Comparison of ENCODE assay signal across 11 cellular contexts in genomic region chr19:16323532-16323931, GRCh38. TPM values are rescaled to one million over a fixed set of nuclear protein-coding genes. Genes with fewer than 3 reads are reported as not detected.
A peak's percentile ranks its signal among the peaks of the same experiment; 100 is the strongest.
DNase-seq lines count a peak whose midpoint lies in the region; ATAC-seq, FAIRE-seq and TF ChIP-seq lines count a peak whose summit lies in the region.
"Had no signal": no experiment of that assay in that cellular context is flagged by ENCODE, and none has a peak within 500 bp of the region (broad histone marks: within the 10 kb centered on the region; RNA-seq: fewer than 3 reads in every experiment).

No MANE protein-coding gene starts in this region.

- TF ChIP-seq CTCF in A549 (IDR thresholded peaks at IDR 0.05), result no peak
- TF ChIP-seq CTCF in DND-41 (IDR thresholded peaks at IDR 0.05; ENCODE audit: borderline replicate concordance, extremely low read depth, low read length, poor library complexity, severe bottlenecking), result no peak
- TF ChIP-seq CTCF in coronary artery (IDR thresholded peaks at IDR 0.05), result no peak
- TF ChIP-seq CTCF in neural progenitor cell (IDR thresholded peaks at IDR 0.05), result no peak

- ATAC-seq in A549 (no peak), DND-41 (ENCODE audit: insufficient read depth, low read depth) (no peak), GM18505 (IDR thresholded peaks at IDR 0.05; ENCODE audit: unreplicated experiment) (no peak), HG03108 (IDR thresholded peaks at IDR 0.05; ENCODE audit: unreplicated experiment) (no peak)

- H3K9ac ChIP-seq in DND-41 (ENCODE audit: low read depth, low read length) (no peak overlapping the region), neural progenitor cell (no peak overlapping the region)

- peaks cover 4% of the 10 kb centered on the region for H3K4me1 Mint-ChIP-seq in neural progenitor cell

- no peaks in the 10 kb centered on the region for H3K36me3 Mint-ChIP-seq in neural progenitor cell

- FAIRE-seq in A549 (lab: Jason Lieb, UNC) (no peak), H54 (lab: Jason Lieb, UNC) (no peak)
- FAIRE-seq: H1 had no signal

- H3K4me3 ChIP-seq in A549 (no peak overlapping the region), DND-41 (ENCODE audit: low read depth in 1 of 2, low read length in 2 of 2) (no peak overlapping the region), coronary artery (peak overlapping the region; percentile 87), neural progenitor cell (no peak overlapping the region)

- H3K36me3 ChIP-seq in DND-41 (ENCODE audit: insufficient read depth, low read length) (no peaks in the 10 kb centered on the region), neural progenitor cell (no peaks in the 10 kb centered on the region)

- no peaks in the 10 kb centered on the region for H3K79me2 ChIP-seq in DND-41 (ENCODE audit: insufficient read depth, low read length)
- H3K79me2 ChIP-seq in neural progenitor cell (ENCODE audit: low read depth), result no peaks in the 10 kb centered on the region

- H3K4me3 Mint-ChIP-seq in neural progenitor cell, result peak overlapping the region; percentile 71

- TF ChIP-seq RAD21 in A549 (conservative IDR thresholded peaks at IDR 0.05 in 1 of 2, IDR thresholded peaks at IDR 0.05 in 1 of 2), result no peak

- peaks cover 5% of the 10 kb centered on the region; the same call in 1 of the 2 replicates for H4K20me1 ChIP-seq in DND-41 (ENCODE audit: insufficient read depth, low read length)
- peaks cover 35% of the 10 kb centered on the region for H4K20me1 ChIP-seq in neural progenitor cell (ENCODE audit: low read depth)

- H3K27me3 ChIP-seq in DND-41 (ENCODE audit: insufficient read depth, low read length, poor library complexity), result peaks cover 26% of the 10 kb centered on the region
- H3K27me3 ChIP-seq in neural progenitor cell, result peaks cover 92% of the 10 kb centered on the region

- POLR2A ChIA-PET in A549 (lab: Yijun Ruan, JAX), result no interaction called here

- no peak for TF ChIP-seq EP300 in A549 (IDR thresholded peaks at IDR 0.05)

- TF ChIP-seq POLR2A in A549 (IDR thresholded peaks at IDR 0.05; ENCODE audit: low read length) (no peak), GM18505 (IDR thresholded peaks at IDR 0.05; ENCODE audit: borderline replicate concordance, extremely low read depth, insufficient read depth, insufficient read length) (no peak), H54 (IDR thresholded peaks at IDR 0.05; ENCODE audit: low read depth, low read length) (no peak)

- H3K4me1 ChIP-seq in A549, result peaks cover 19% of the 10 kb centered on the region; the same call in 1 of the 3 replicates
- H3K4me1 ChIP-seq in DND-41 (ENCODE audit: insufficient read depth, low read length), result peaks cover 17% of the 10 kb centered on the region
- peaks cover 11% of the 10 kb centered on the region for H3K4me1 ChIP-seq in neural progenitor cell

- peaks cover 41% of the 10 kb centered on the region for H3K27me3 Mint-ChIP-seq in neural progenitor cell (ENCODE audit: insufficient read depth, low read depth)

- H3F3A ChIP-seq in neural progenitor cell (ENCODE audit: low read depth), result peaks cover 12% of the 10 kb centered on the region

- no peak overlapping the region for H3K27ac Mint-ChIP-seq in neural progenitor cell

- H3K4me2 ChIP-seq in A549, result peak overlapping the region; percentile 85; the same call in 2 of the 3 replicates
- H3K4me2 ChIP-seq in DND-41 (ENCODE audit: insufficient read depth, low read length), result peak overlapping the region; percentile 60; the same call in 1 of the 2 replicates
- H3K4me2 ChIP-seq in neural progenitor cell, result no peak overlapping the region

- CTCF ChIA-PET in A549 (lab: Yijun Ruan, JAX), result interaction anchor here (0.6 kb wide), 1 partner anchor 13 kb away, joined by 3 read pairs; no protein-coding TSS in a partner anchor

- H2AFZ ChIP-seq in DND-41 (ENCODE audit: low read depth, low read length) (no peak overlapping the region), neural progenitor cell (replicated peaks) (no peak overlapping the region)

- H3K27ac ChIP-seq in A549, result peak overlapping the region in 1 of 2 experiments; percentile 94; a peak in 2 of 6 replicates
- H3K27ac ChIP-seq in DND-41 (ENCODE audit: low read length), result no peak overlapping the region
- H3K27ac ChIP-seq in coronary artery, result peak overlapping the region; percentile 93 to 95
- no peak overlapping the region for H3K27ac ChIP-seq in neural progenitor cell

- no peak for DNase-seq in A549 (ENCODE audit: low read depth in 1 of 2, low spot score in 1 of 2)
- DNase-seq in DND-41, result no peak
- peak; percentile 82 for DNase-seq in coronary artery (ENCODE audit: low spot score)
- DNase-seq in neural progenitor cell (ENCODE audit: low spot score), result no peak
- DNase-seq in H54 (ENCODE audit: insufficient read length, low spot score), result no peak
- DNase-seq in nucleus accumbens (lab: John Stamatoyannopoulos, UW), result no peak
- DNase-seq: NCI-H226, T-helper 9 cell had no signal

- H3K9me3 ChIP-seq in A549 (no peaks in the 10 kb centered on the region), DND-41 (ENCODE audit: insufficient read depth, low read length, severe bottlenecking) (no peaks in the 10 kb centered on the region), neural progenitor cell (ENCODE audit: low read depth) (no peaks in the 10 kb centered on the region)

- H3K9me3 Mint-ChIP-seq in neural progenitor cell, result no peaks in the 10 kb centered on the region

- whole genome bisulfite sequencing in A549 (ENCODE audit: missing lambda C conversion rate), result 79% methylated on average over 4 of the region's 4 CpGs

TF ChIP-seq in A549, 52 proteins besides CTCF, POLR2A, EP300 and RAD21:
- no peak for TF ChIP-seq ZC3H11A (IDR thresholded peaks at IDR 0.05)
- no peak for TF ChIP-seq POLR2AphosphoS2 (conservative IDR thresholded peaks at IDR 0.05; ENCODE audit: low read length)
- no peak for TF ChIP-seq NR3C1 (IDR thresholded peaks at IDR 0.05)
- no peak for TF ChIP-seq PHF8 (IDR thresholded peaks at IDR 0.05; ENCODE audit: borderline replicate concordance, low read depth)
- TF ChIP-seq HOXB13 (CRISPR knock-in tag; IDR thresholded peaks at IDR 0.05; ENCODE audit: low read depth), result no peak
- TF ChIP-seq EHMT2 (IDR thresholded peaks at IDR 0.05; ENCODE audit: low read depth), result no peak
- no peak for TF ChIP-seq CHD2 (IDR thresholded peaks at IDR 0.05; ENCODE audit: low read length, partially characterized antibody)
- TF ChIP-seq RFX5 (IDR thresholded peaks at IDR 0.05), result no peak
- TF ChIP-seq, protein P1, sequence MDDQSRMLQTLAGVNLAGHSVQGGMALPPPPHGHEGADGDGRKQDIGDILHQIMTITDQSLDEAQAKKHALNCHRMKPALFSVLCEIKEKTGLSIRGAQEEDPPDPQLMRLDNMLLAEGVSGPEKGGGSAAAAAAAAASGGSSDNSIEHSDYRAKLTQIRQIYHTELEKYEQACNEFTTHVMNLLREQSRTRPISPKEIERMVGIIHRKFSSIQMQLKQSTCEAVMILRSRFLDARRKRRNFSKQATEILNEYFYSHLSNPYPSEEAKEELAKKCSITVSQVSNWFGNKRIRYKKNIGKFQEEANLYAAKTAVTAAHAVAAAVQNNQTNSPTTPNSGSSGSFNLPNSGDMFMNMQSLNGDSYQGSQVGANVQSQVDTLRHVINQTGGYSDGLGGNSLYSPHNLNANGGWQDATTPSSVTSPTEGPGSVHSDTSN (IDR thresholded peaks at IDR 0.05), result no peak
- TF ChIP-seq, protein P2, sequence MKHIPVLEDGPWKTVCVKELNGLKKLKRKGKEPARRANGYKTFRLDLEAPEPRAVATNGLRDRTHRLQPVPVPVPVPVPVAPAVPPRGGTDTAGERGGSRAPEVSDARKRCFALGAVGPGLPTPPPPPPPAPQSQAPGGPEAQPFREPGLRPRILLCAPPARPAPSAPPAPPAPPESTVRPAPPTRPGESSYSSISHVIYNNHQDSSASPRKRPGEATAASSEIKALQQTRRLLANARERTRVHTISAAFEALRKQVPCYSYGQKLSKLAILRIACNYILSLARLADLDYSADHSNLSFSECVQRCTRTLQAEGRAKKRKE (CRISPR knock-in tag; IDR thresholded peaks at IDR 0.05; ENCODE audit: low read depth), result no peak
- no peak for TF ChIP-seq HOXB5 (CRISPR knock-in tag; IDR thresholded peaks at IDR 0.05)
- TF ChIP-seq FOXS1 (CRISPR knock-in tag; IDR thresholded peaks at IDR 0.05), result no peak
- TF ChIP-seq SREBF2 (IDR thresholded peaks at IDR 0.05), result no peak
- no peak for TF ChIP-seq NFE2L2 (conservative IDR thresholded peaks at IDR 0.05; ENCODE audit: low read length)
- TF ChIP-seq ELK1 (IDR thresholded peaks at IDR 0.05; ENCODE audit: low read depth, low read length), result no peak
- TF ChIP-seq HOXA7 (CRISPR knock-in tag; IDR thresholded peaks at IDR 0.05), result no peak
- no peak for TF ChIP-seq MAZ (IDR thresholded peaks at IDR 0.05; ENCODE audit: borderline replicate concordance, low read depth, low read length)
TF ChIP-seq in A549: peak in this region for 0.

RNA-seq across cellular contexts. Expression of gene KLF2, which starts 1.1 kb away (rescaled TPM):
- 2.7 and 3.4 TPM in 2 replicates for polyA plus RNA-seq in A549 (2011; rRNA removed)
- 42.8 and 49.2 TPM in 2 replicates for polyA plus RNA-seq in A549 (2012; cell fraction: cytosol; rRNA removed)
- 130 and 150 TPM in 2 replicates for polyA plus RNA-seq in A549 (2012; cell fraction: nucleus; rRNA removed)
- polyA plus RNA-seq in A549 (2017; fragmentation: RNase III; extraction: RNeasy Plus Mini Kit Qiagen cat#74134 plus additional on column Dnase treatment), result 6.0 to 7.0 TPM (median 6.9 TPM) in 3 replicates
- 1.8 and 3.2 TPM in 2 replicates for polyA minus RNA-seq in A549 (2011; rRNA and poly(A)+ RNA removed)
- total RNA-seq in neural progenitor cell (ENCODE audit: low replicate concordance), result not detected in 2 replicates

Comparison
In these comparisons a context has a peak if more than half of its experiments do, and no peak if none do; other contexts are left out.
1. H3K27ac ChIP-seq: peak in coronary artery (2 of 2); none in DND-41 (single experiment) and neural progenitor cell (single experiment).